Comparison of ENCODE assay signal across 11 cellular contexts in the genomic region with DNA sequence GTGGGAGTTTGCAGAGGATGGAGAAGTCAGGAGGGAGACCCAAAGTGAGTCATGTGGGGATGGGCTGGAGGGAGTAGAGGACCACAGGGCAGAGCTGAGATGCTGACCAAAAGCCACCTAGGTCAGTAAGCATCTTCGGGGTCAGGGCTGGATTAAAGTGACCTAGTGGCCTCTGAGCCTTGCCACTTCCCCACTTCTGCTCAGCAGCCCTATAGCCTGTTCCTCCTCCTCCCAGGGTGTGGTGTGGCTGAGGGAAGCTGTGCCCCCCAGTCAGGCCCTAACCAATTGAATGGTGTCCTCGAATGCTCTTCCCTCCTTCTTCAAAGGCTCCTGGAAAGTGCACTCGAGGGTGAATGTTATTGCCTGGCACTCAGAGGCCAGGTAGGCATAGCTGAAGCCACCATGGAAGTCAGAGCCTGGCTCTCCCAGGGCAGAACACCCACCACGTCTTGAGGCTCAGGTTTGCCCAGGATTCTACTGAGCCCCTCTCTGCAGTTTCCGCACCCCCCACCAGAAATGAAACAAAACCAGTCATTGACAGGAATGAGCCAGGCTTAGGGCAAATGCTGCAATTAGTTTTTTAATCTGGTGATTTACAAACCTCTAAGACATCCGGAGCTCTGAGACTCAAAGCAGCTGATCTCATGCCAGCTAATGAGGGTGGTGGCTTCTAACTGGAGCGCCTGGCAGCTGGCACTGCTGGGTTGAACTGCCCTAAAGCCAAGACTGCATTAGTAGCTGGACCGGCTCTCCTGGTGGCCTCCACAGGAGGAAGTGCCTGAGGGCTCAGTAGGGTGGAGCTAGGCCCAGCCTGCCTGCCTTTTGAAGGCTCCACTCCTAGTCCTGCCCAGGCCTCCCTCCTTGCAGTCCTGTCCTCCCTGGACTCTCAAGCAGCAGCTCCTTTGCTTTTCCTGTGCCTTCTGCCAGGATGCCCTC. TPM values are rescaled to one million over a fixed set of nuclear protein-coding genes. Genes with fewer than 3 reads are reported as not detected.
A peak's percentile ranks its signal among the peaks of the same experiment; 100 is the strongest.
DNase-seq lines count a peak whose midpoint lies in the region; ATAC-seq and TF ChIP-seq lines count a peak whose summit lies in the region.
"Had no signal": no experiment of that assay in that cellular context is flagged by ENCODE, and none has a peak within 500 bp of the region (broad histone marks: within the 10 kb centered on the region; RNA-seq: fewer than 3 reads in every experiment).

No MANE protein-coding gene starts in this region.

- H3K36me3 Mint-ChIP-seq in WTC11: peaks cover 18% of the 10 kb centered on the region

- intact Hi-C loops in Right ventricle myocardium inferior (cut with DNase I) (no loop called here), left ventricle myocardium inferior (cut with micrococcal nuclease) (no loop called here)

- H3K27ac ChIP-seq in left ventricle myocardium inferior (replicated peaks): no peak overlapping the region
- H3K27ac ChIP-seq: BLaER1 treated with 17β-estradiol and CSF1 and Interleukin-3, amounts not matched to agents 10 nM and 100 nM had no signal

- CTCF ChIA-PET in WTC11 (lab: Charles Lee): interaction anchor here (0.9 to 1.3 kb wide), 4 partner anchors 21 to 33 kb away, joined by 3 to 5 read pairs (median 4); a partner anchor contains a TSS

- peaks cover 21% of the 10 kb centered on the region for H3K9me3 ChIP-seq in left ventricle myocardium inferior (replicated peaks)

- peaks cover 12% of the 10 kb centered on the region for H3K4me1 ChIP-seq in left ventricle myocardium inferior

- H3K9me3 Mint-ChIP-seq in WTC11: peaks cover 24% of the 10 kb centered on the region

- peak; percentile 75 for ATAC-seq in Right ventricle myocardium inferior
- peak; percentile 41; the same call in 1 of the 2 replicates for ATAC-seq in WTC11

- H3K4me3 Mint-ChIP-seq in WTC11: no peak overlapping the region
- H3K4me3 Mint-ChIP-seq: activated CD4-positive, alpha-beta T cell treated with anti-CD3 and anti-CD28 coated beads, Interleukin-2, amount 10 ng/mL, durations not matched to agents 24 days and 14 days had no signal

- H3K27ac Mint-ChIP-seq in WTC11: no peak overlapping the region
- H3K27ac Mint-ChIP-seq: activated CD4-positive, alpha-beta T cell treated with anti-CD3 and anti-CD28 coated beads, Interleukin-2, amount 10 ng/mL, durations not matched to agents 24 days and 14 days had no signal

- peaks cover 33% of the 10 kb centered on the region for H3K27me3 Mint-ChIP-seq in WTC11 (ENCODE audit: low read depth)

- in situ Hi-C loops in G401 (cut with HindIII; ENCODE audit: low sequenced_read_pairs): no loop called here

- TF ChIP-seq CTCF in left ventricle myocardium inferior (IDR thresholded peaks at IDR 0.05; ENCODE audit: borderline replicate concordance): no peak
- TF ChIP-seq CTCF in WTC11 (IDR thresholded peaks at IDR 0.05): no peak
- TF ChIP-seq CTCF in kidney epithelial cell (IDR thresholded peaks at IDR 0.05; ENCODE audit: insufficient read depth, low read length, poor library complexity, severe bottlenecking): no peak

- POLR2A ChIA-PET in WTC11 (lab: Charles Lee): no interaction called here

- H3K36me3 ChIP-seq in left ventricle myocardium inferior: no peaks in the 10 kb centered on the region
- H3K36me3 ChIP-seq in kidney epithelial cell (ENCODE audit: control insufficient read depth, insufficient read depth, low read length): no peaks in the 10 kb centered on the region
- H3K36me3 ChIP-seq: BLaER1 treated with 17β-estradiol and CSF1 and Interleukin-3, amounts not matched to agents 10 nM and 100 nM had no signal

- H3K4me1 Mint-ChIP-seq in WTC11: peaks cover 3% of the 10 kb centered on the region
- H3K4me1 Mint-ChIP-seq: activated CD4-positive, alpha-beta T cell treated with anti-CD3 and anti-CD28 coated beads, Interleukin-2, amount 10 ng/mL, durations not matched to agents 24 days and 14 days had no signal

- H3K27me3 ChIP-seq in left ventricle myocardium inferior (ENCODE audit: low read depth) (peaks cover 6% of the 10 kb centered on the region), kidney epithelial cell (ENCODE audit: control insufficient read depth, insufficient read depth, low read length) (peaks cover 2% of the 10 kb centered on the region)
- H3K27me3 ChIP-seq: BLaER1 treated with 17β-estradiol and CSF1 and Interleukin-3, amounts not matched to agents 10 nM and 100 nM had no signal

- H3K4me3 ChIP-seq in left ventricle myocardium inferior (no peak overlapping the region), kidney epithelial cell (ENCODE audit: low read depth, low read length) (no peak overlapping the region)
- H3K4me3 ChIP-seq: BLaER1 treated with 17β-estradiol and CSF1 and Interleukin-3, amounts not matched to agents 10 nM and 100 nM had no signal

- DNase-seq in Right ventricle myocardium inferior (ENCODE audit: missing footprints) (no peak), left ventricle myocardium inferior (no peak), WTC11 (ENCODE audit: low spot score) (no peak), kidney epithelial cell (ENCODE audit: low read depth) (peak; percentile 19), ureter (ENCODE audit: low spot score) (peak; percentile 90), KG1 (lab: John Stamatoyannopoulos, UW) (no peak), G401 (ENCODE audit: low spot score) (no peak)
- DNase-seq in effector CD8-positive, alpha-beta T cell (lab: John Stamatoyannopoulos, UW): no peak
- DNase-seq: activated CD4-positive, alpha-beta T cell treated with anti-CD3 and anti-CD28 coated beads, Interleukin-2, amount 10 ng/mL, durations not matched to agents 24 days and 14 days; GOT3 had no signal

TF ChIP-seq in WTC11, 78 proteins besides CTCF, POLR2A, EP300 and RAD21:
- TF ChIP-seq JUN (CRISPR knock-in tag; IDR thresholded peaks at IDR 0.05): no peak
- TF ChIP-seq, protein P1, sequence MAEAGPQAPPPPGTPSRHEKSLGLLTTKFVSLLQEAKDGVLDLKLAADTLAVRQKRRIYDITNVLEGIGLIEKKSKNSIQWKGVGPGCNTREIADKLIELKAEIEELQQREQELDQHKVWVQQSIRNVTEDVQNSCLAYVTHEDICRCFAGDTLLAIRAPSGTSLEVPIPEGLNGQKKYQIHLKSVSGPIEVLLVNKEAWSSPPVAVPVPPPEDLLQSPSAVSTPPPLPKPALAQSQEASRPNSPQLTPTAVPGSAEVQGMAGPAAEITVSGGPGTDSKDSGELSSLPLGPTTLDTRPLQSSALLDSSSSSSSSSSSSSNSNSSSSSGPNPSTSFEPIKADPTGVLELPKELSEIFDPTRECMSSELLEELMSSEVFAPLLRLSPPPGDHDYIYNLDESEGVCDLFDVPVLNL (CRISPR knock-in tag; IDR thresholded peaks at IDR 0.05; ENCODE audit: borderline replicate concordance, low read depth): no peak
- TF ChIP-seq, protein P2, sequence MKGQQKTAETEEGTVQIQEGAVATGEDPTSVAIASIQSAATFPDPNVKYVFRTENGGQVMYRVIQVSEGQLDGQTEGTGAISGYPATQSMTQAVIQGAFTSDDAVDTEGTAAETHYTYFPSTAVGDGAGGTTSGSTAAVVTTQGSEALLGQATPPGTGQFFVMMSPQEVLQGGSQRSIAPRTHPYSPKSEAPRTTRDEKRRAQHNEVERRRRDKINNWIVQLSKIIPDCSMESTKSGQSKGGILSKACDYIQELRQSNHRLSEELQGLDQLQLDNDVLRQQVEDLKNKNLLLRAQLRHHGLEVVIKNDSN (CRISPR knock-in tag; IDR thresholded peaks at IDR 0.05): no peak

RNA-seq across cellular contexts. Expression of a gene that starts 25.9 kb away (rescaled TPM):
- 2.1 TPM for total RNA-seq in Right ventricle myocardium inferior
- 1.7 TPM for total RNA-seq in left ventricle myocardium inferior
- 7.1 to 9.4 TPM (median 7.2 TPM) in 3 replicates for total RNA-seq in WTC11 (2021)
- 1.3 and 3.7 TPM in 2 replicates for total RNA-seq in kidney epithelial cell
- total RNA-seq in ureter: 72.7 TPM
- total RNA-seq in G401 (2014; rRNA removed; shearing (Covaris generic)): 0.14 TPM in 1 of 2 replicates, not detected in the other

Comparison
In these comparisons a context has a peak if more than half of its experiments do, and no peak if none do; other contexts are left out.
1. DNase-seq: peak in kidney epithelial cell (single experiment) and ureter (single experiment); none in Right ventricle myocardium inferior (single experiment), left ventricle myocardium inferior (single experiment), WTC11 (single experiment), KG1 (single experiment), G401 (single experiment) and effector CD8-positive, alpha-beta T cell (single experiment).